In the genomic region with DNA sequence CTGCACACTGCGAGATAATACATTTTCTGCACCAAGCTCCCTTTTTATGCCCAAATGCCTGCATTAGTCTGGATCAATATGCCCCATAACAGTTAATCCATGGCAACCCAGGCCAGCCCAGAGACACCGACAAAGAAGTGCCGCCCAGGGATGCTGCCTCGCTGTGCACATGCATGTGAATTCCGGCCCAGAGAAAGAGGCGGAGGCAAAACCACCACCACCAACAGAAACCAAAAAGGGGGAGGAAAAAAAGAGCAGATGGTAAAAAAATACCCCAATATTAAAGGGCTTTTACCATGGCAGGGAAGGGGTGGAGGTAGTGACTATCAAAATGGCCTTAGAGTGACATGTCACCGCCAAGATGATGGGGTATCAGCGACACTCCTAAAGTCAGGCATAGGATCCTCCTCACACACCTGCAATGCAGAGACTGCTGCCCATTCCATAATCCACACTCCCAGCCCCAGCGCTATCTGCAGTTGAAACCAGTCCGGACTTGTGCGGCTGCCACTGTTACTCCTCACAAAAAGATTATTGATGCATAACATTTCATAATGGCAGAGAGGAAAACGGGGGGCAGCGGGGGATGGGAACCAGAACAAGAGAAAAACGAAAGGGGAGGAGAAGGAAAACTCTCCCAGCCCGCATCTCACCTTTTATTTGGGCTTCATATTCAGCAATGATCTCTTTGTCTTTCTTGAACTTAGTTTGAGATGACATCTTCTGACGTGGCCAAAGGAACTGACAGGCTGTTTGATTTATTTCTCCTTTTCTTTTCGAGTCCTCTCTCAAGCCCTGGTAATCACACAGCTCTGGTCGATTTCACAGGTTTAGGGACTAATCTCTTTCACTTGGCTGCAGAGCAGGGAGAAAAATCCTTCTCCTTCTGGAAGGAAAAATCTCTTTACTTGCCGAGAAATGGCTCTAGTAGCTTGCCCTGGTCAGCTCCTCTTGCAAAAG, we compare ENCODE assay signal across 8 cellular contexts. TPM values are rescaled to one million over a fixed set of nuclear protein-coding genes. Genes with fewer than 3 reads are reported as not detected.
DNase-seq lines count a peak whose midpoint lies in the region; ATAC-seq and TF ChIP-seq lines count a peak whose summit lies in the region.

No MANE protein-coding gene starts in this region.

- H3K4me3 Mint-ChIP-seq in activated CD4-positive, alpha-beta memory T cell treated with anti-CD3 and anti-CD28 coated beads for 36 hours, result peak overlapping the region; percentile 70

- H3K9me3 Mint-ChIP-seq in activated CD4-positive, alpha-beta memory T cell treated with anti-CD3 and anti-CD28 coated beads for 36 hours, result no peaks in the 10 kb centered on the region

- no peaks in the 10 kb centered on the region for H4K20me1 ChIP-seq in smooth muscle cell (ENCODE audit: low read depth)

- no peak for ATAC-seq in HG02852 (IDR thresholded peaks at IDR 0.05; ENCODE audit: unreplicated experiment)

- peak overlapping the region; percentile 76 for H2AFZ ChIP-seq in smooth muscle cell (ENCODE audit: low read depth)

- DNase-seq in BE2C, result peak; percentile 13
- no peak for DNase-seq in HFF-Myc (ENCODE audit: extremely low read depth, low read depth)
- no peak for DNase-seq in activated CD4-positive, alpha-beta memory T cell treated with anti-CD3 and anti-CD28 coated beads for 36 hours
- no peak for DNase-seq in smooth muscle cell (lab: John Stamatoyannopoulos, UW; ENCODE audit: unreplicated experiment)
- DNase-seq in SJCRH30, result no peak
- DNase-seq in NK-92 (lab: John Stamatoyannopoulos, UW; ENCODE audit: unreplicated experiment), result no peak

- H3K9me3 ChIP-seq in BE2C (no peaks in the 10 kb centered on the region), iPS-18c (ENCODE audit: control insufficient read depth, insufficient read depth, low read length) (no peaks in the 10 kb centered on the region), smooth muscle cell (replicated peaks; ENCODE audit: low read depth) (no peaks in the 10 kb centered on the region), SJCRH30 (replicated peaks) (no peaks in the 10 kb centered on the region)

- H3K4me3 ChIP-seq in BE2C (ENCODE audit: low read depth, low read length), result peak overlapping the region; percentile 71
- H3K4me3 ChIP-seq in HFF-Myc (replicated peaks; ENCODE audit: low read depth, low read length), result peak overlapping the region; percentile 38
- H3K4me3 ChIP-seq in iPS-18c (ENCODE audit: insufficient read depth, low read depth, low read length), result peak overlapping the region; percentile 55; the same call in 1 of the 2 replicates
- H3K4me3 ChIP-seq in smooth muscle cell, result peak overlapping the region; percentile 62
- no peak overlapping the region for H3K4me3 ChIP-seq in SJCRH30

- H3K4me2 ChIP-seq in smooth muscle cell, result peak overlapping the region; percentile 91

- H3K4me1 Mint-ChIP-seq in activated CD4-positive, alpha-beta memory T cell treated with anti-CD3 and anti-CD28 coated beads for 36 hours (ENCODE audit: low read depth), result peaks cover 19% of the 10 kb centered on the region

- intact Hi-C loops in activated CD4-positive, alpha-beta memory T cell treated with anti-CD3 and anti-CD28 coated beads for 36 hours (cut with micrococcal nuclease), result loop anchor here (1.0 to 2.0 kb wide), 3 partner anchors 24 to 278 kb away; no protein-coding TSS in a partner anchor

- TF ChIP-seq CTCF in BE2C (IDR thresholded peaks at IDR 0.05; ENCODE audit: low read depth, low read length), result no peak
- no peak for TF ChIP-seq CTCF in HFF-Myc (IDR thresholded peaks at IDR 0.05; ENCODE audit: low read depth, low read length, missing control alignments)
- TF ChIP-seq CTCF in smooth muscle cell (IDR thresholded peaks at IDR 0.05; ENCODE audit: borderline replicate concordance, insufficient read depth, poor library complexity, severe bottlenecking), result no peak

- peaks cover 7% of the 10 kb centered on the region for H3F3A ChIP-seq in smooth muscle cell (ENCODE audit: low read depth)

- WGBS in smooth muscle cell (ENCODE audit: low lambda C conversion rate), result 51% methylated on average over 19 of the region's 19 CpGs

- POLR2A ChIA-PET in activated CD4-positive, alpha-beta memory T cell treated with anti-CD3 and anti-CD28 coated beads for 36 hours (lab: Charles Lee), result no interaction called here

- H3K27ac ChIP-seq in smooth muscle cell (ENCODE audit: low read depth) (no peak overlapping the region), SJCRH30 (no peak overlapping the region)

- no peaks in the 10 kb centered on the region for H3K36me3 Mint-ChIP-seq in activated CD4-positive, alpha-beta memory T cell treated with anti-CD3 and anti-CD28 coated beads for 36 hours

- peak overlapping the region; percentile 1 for H3K9ac ChIP-seq in smooth muscle cell (ENCODE audit: low read depth)

- CTCF ChIA-PET in activated CD4-positive, alpha-beta memory T cell treated with anti-CD3 and anti-CD28 coated beads for 36 hours (lab: Charles Lee), result interaction anchor here (0.7 to 3.2 kb wide), 10 partner anchors 10 to 363 kb away, joined by 3 to 13 read pairs (median 4); no protein-coding TSS in a partner anchor

- no peaks in the 10 kb centered on the region for H3K27me3 Mint-ChIP-seq in activated CD4-positive, alpha-beta memory T cell treated with anti-CD3 and anti-CD28 coated beads for 36 hours

- H3K4me1 ChIP-seq in BE2C, result no peaks in the 10 kb centered on the region
- H3K4me1 ChIP-seq in smooth muscle cell (ENCODE audit: low read depth), result peaks cover 19% of the 10 kb centered on the region
- no peaks in the 10 kb centered on the region for H3K4me1 ChIP-seq in SJCRH30

- no peak overlapping the region for H3K27ac Mint-ChIP-seq in activated CD4-positive, alpha-beta memory T cell treated with anti-CD3 and anti-CD28 coated beads for 36 hours

- no peaks in the 10 kb centered on the region for H3K79me2 ChIP-seq in smooth muscle cell (ENCODE audit: low read depth)

- no peaks in the 10 kb centered on the region for H3K36me3 ChIP-seq in BE2C
- no peaks in the 10 kb centered on the region for H3K36me3 ChIP-seq in smooth muscle cell (ENCODE audit: low read depth)
- H3K36me3 ChIP-seq in SJCRH30, result no peaks in the 10 kb centered on the region

- H3K27me3 ChIP-seq in BE2C (no peaks in the 10 kb centered on the region), smooth muscle cell (ENCODE audit: low read depth) (no peaks in the 10 kb centered on the region), SJCRH30 (no peaks in the 10 kb centered on the region; the same call in 1 of the 2 replicates)

RNA-seq across cellular contexts. Expression of gene SRGAP3, which starts 0.9 kb away (rescaled TPM):
- polyA plus RNA-seq in BE2C (2012; ENCODE audit: insufficient read depth, insufficient read length, low read depth), result 5.0 TPM
- 1 to 10 TPM; 2.2 to 3.5 TPM for total RNA-seq in activated CD4-positive, alpha-beta memory T cell treated with anti-CD3 and anti-CD28 coated beads for 36 hours
- total RNA-seq in smooth muscle cell, result 3.1 and 4.6 TPM in 2 replicates
- polyA plus RNA-seq in smooth muscle cell, result 1.5 and 3.0 TPM in 2 replicates
- total RNA-seq in SJCRH30 (2014; rRNA removed; shearing (Covaris generic)), result not detected in 2 replicates
